In genomic region chr1:18723206-18723605, GRCh38 we compare ENCODE assay signal across 31 cellular contexts.
"Had no signal": no experiment of that assay in that cellular context is flagged by ENCODE, and none has a peak within 500 bp of the region (broad histone marks: within the 10 kb centered on the region; RNA-seq: fewer than 3 reads in every experiment).

No MANE protein-coding gene starts in this region.

- H3K4me1 ChIP-seq: esophagus squamous epithelium, left lung, lower lobe of right lung, pancreas, prostate gland, sigmoid colon, tibial artery had no signal

- H3K4me3 Mint-ChIP-seq: activated CD4-positive, alpha-beta memory T cell treated with anti-CD3 and anti-CD28 coated beads for 36 hours; activated CD4-positive, alpha-beta T cell treated with anti-CD3 and anti-CD28 coated beads, Interleukin-2, amount 10 ng/mL, durations not matched to agents 24 days and 14 days; activated T-cell treated with anti-CD3 and anti-CD28 coated beads, Interleukin-2, amount 50 U/mL, for 24 hours; central memory CD8-positive, alpha-beta T cell; dendritic cell treated with granulocyte-macrophage colony-stimulating factor and Interleukin-4, amounts not matched to agents 40 ng/mL and 50 ng/mL, for 4 days; natural killer cell; stimulated activated naive B cell treated with anti-CD40 and anti-IgM and Interleukin-4, amounts not matched to agents 10 μg/mL and 1 μg/mL and 100 μg/mL, for 72 hours; T-helper 17 cell had no signal

- DNase-seq: activated CD4-positive, alpha-beta memory T cell treated with anti-CD3 and anti-CD28 coated beads for 36 hours; activated CD4-positive, alpha-beta T cell treated with anti-CD3 and anti-CD28 coated beads, Interleukin-2, amount 10 ng/mL, durations not matched to agents 24 days and 14 days; activated CD4-positive, CD25-positive, alpha-beta regulatory T cell treated with anti-CD3 and anti-CD28 coated beads, Interleukin-2, amount 50 U/mL, for 72 hours; activated CD8-positive, alpha-beta memory T cell treated with anti-CD3 and anti-CD28 coated beads, Interleukin-2, amount 50 U/mL, for 48 hours; activated gamma-delta T cell; activated naive CD4-positive, alpha-beta T cell treated with anti-CD3 and anti-CD28 coated beads, Interleukin-2, amount 50 U/mL, for 16 hours; activated T-cell treated with anti-CD3 and anti-CD28 coated beads, Interleukin-2, amount 50 U/mL, for 24 hours; amniotic stem cell; esophagus squamous epithelium; foreskin melanocyte; left lung; lower lobe of right lung; mesenchymal stem cell; natural killer cell; pancreas; sigmoid colon; stimulated activated CD4-positive, alpha-beta T cell treated with anti-CD3 and anti-CD28 coated beads, Interleukin-15, amount 100 ng/mL, for 24 hours; stimulated activated CD4-positive, alpha-beta T cell treated with anti-CD3 and anti-CD28 coated beads, Interleukin-2, amount 100 ng/mL, for 24 hours; stimulated activated naive B cell treated with anti-CD40 and anti-IgM and Interleukin-4, amounts not matched to agents 10 μg/mL and 1 μg/mL and 100 μg/mL, for 72 hours; SW 1271; T-helper 17 cell; T1000; tibial artery had no signal

- FAIRE-seq: bronchial epithelial cell, islet of Langerhans, pancreas had no signal

- H3K27me3 ChIP-seq: pancreas had no signal

- H3K27ac Mint-ChIP-seq: activated CD4-positive, alpha-beta memory T cell treated with anti-CD3 and anti-CD28 coated beads for 36 hours; activated CD4-positive, alpha-beta T cell treated with anti-CD3 and anti-CD28 coated beads, Interleukin-2, amount 10 ng/mL, durations not matched to agents 24 days and 14 days; activated T-cell treated with anti-CD3 and anti-CD28 coated beads, Interleukin-2, amount 50 U/mL, for 24 hours; dendritic cell treated with granulocyte-macrophage colony-stimulating factor and Interleukin-4, amounts not matched to agents 40 ng/mL and 50 ng/mL, for 4 days; natural killer cell; stimulated activated naive B cell treated with anti-CD40 and anti-IgM and Interleukin-4, amounts not matched to agents 10 μg/mL and 1 μg/mL and 100 μg/mL, for 72 hours; T-helper 17 cell had no signal

- H3K36me3 ChIP-seq: esophagus squamous epithelium, left lung, lower lobe of right lung, neutrophil, pancreas, prostate gland, sigmoid colon, suprapubic skin, tibial artery had no signal

- H3K4me3 ChIP-seq: esophagus squamous epithelium, left lung, lower lobe of right lung, pancreas, prostate gland, sigmoid colon, suprapubic skin, tibial artery had no signal

- H3K27ac ChIP-seq: epithelial cell of prostate, esophagus squamous epithelium, left lung, lower lobe of right lung, neutrophil, pancreas, prostate gland, sigmoid colon, suprapubic skin, tibial artery had no signal

- H3K9me3 ChIP-seq: esophagus squamous epithelium, left lung, lower lobe of right lung, neutrophil, pancreas, prostate gland, sigmoid colon, suprapubic skin, tibial artery had no signal

- H3K36me3 Mint-ChIP-seq: activated CD4-positive, alpha-beta memory T cell treated with anti-CD3 and anti-CD28 coated beads for 36 hours; natural killer cell; stimulated activated naive B cell treated with anti-CD40 and anti-IgM and Interleukin-4, amounts not matched to agents 10 μg/mL and 1 μg/mL and 100 μg/mL, for 72 hours had no signal

- ATAC-seq: left lung; lower lobe of right lung; natural killer cell; pancreas; stimulated activated naive B cell treated with anti-CD40 and anti-IgM and Interleukin-4, amounts not matched to agents 10 μg/mL and 1 μg/mL and 100 μg/mL, for 72 hours; T-helper 17 cell had no signal

- H3K4me1 Mint-ChIP-seq: activated CD4-positive, alpha-beta T cell treated with anti-CD3 and anti-CD28 coated beads, Interleukin-2, amount 10 ng/mL, durations not matched to agents 24 days and 14 days; central memory CD8-positive, alpha-beta T cell; natural killer cell; T-helper 17 cell had no signal

- H3K9me3 Mint-ChIP-seq: activated CD4-positive, alpha-beta memory T cell treated with anti-CD3 and anti-CD28 coated beads for 36 hours; activated CD4-positive, alpha-beta T cell treated with anti-CD3 and anti-CD28 coated beads, Interleukin-2, amount 10 ng/mL, durations not matched to agents 24 days and 14 days; activated T-cell treated with anti-CD3 and anti-CD28 coated beads, Interleukin-2, amount 50 U/mL, for 24 hours; central memory CD8-positive, alpha-beta T cell; dendritic cell treated with granulocyte-macrophage colony-stimulating factor and Interleukin-4, amounts not matched to agents 40 ng/mL and 50 ng/mL, for 4 days; natural killer cell; stimulated activated naive B cell treated with anti-CD40 and anti-IgM and Interleukin-4, amounts not matched to agents 10 μg/mL and 1 μg/mL and 100 μg/mL, for 72 hours had no signal
